In the genomic region with DNA sequence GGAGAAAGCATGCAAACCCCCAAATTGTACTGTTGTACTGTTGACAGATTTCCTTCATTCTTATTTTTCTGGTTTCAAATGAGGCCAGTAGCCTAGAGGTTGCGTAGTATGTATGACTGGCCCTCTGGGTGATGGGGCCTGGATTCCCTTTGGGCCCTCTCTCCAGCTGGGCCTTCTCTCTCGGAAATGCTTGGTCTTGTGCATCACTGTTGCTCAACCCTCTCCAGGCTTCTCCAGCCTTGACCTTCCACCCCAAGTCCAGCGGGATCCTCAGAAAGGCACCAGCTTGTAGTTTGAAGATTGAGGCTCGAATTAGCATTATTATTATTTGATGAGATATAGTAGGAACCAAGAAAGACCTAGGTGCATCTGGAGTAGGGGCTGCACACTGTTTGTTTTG, we compare ENCODE assay signal across 14 cellular contexts.
DNase-seq lines count a peak whose midpoint lies in the region; ATAC-seq, FAIRE-seq and TF ChIP-seq lines count a peak whose summit lies in the region.
"Had no signal": no experiment of that assay in that cellular context is flagged by ENCODE, and none has a peak within 500 bp of the region (broad histone marks: within the 10 kb centered on the region; RNA-seq: fewer than 3 reads in every experiment).

No MANE protein-coding gene starts in this region.

- H3K4me1 ChIP-seq in pancreas (no peaks in the 10 kb centered on the region), upper lobe of right lung (no peaks in the 10 kb centered on the region)

- FAIRE-seq in pancreas (lab: Jason Lieb, UNC): no peak
- FAIRE-seq: GM12878 had no signal

- no peaks in the 10 kb centered on the region for H3K36me3 ChIP-seq in pancreas
- no peaks in the 10 kb centered on the region for H3K36me3 ChIP-seq in upper lobe of right lung
- H3K36me3 ChIP-seq: cardiac muscle cell, thoracic aorta had no signal

- WGBS in pancreas, 2 donors: 91 to 94% methylated on average over 4 of the region's 4 CpGs

- no peaks in the 10 kb centered on the region for H3K9me3 ChIP-seq in pancreas
- H3K9me3 ChIP-seq in upper lobe of right lung: no peaks in the 10 kb centered on the region
- H3K9me3 ChIP-seq: thoracic aorta had no signal

- no peaks in the 10 kb centered on the region for H3K27me3 ChIP-seq in pancreas
- no peaks in the 10 kb centered on the region for H3K27me3 ChIP-seq in upper lobe of right lung
- H3K27me3 ChIP-seq: cardiac muscle cell had no signal

- TF ChIP-seq CTCF in choroid plexus epithelial cell (conservative IDR thresholded peaks at IDR 0.05; ENCODE audit: low read depth, low read length): no peak
- TF ChIP-seq CTCF in pancreas (IDR thresholded peaks at IDR 0.05): no peak
- no peak for TF ChIP-seq CTCF in upper lobe of right lung (IDR thresholded peaks at IDR 0.05)

- intact Hi-C loops in cardiac septum (cut with DNase I) (loop anchor here (5.0 kb wide), 1 partner anchor 152 kb away; no protein-coding TSS in a partner anchor), pancreas (cut with DNase I) (no loop called here), upper lobe of right lung (cut with DNase I) (no loop called here)

- ATAC-seq in pancreas: peak in 3 of 4 donors; percentile 21 to 65 (median 64)
- ATAC-seq in upper lobe of right lung: peak; percentile 65
- ATAC-seq in GM18861 (IDR thresholded peaks at IDR 0.05; ENCODE audit: unreplicated experiment): no peak
- no peak for ATAC-seq in GM21717 (IDR thresholded peaks at IDR 0.05; ENCODE audit: unreplicated experiment)
- ATAC-seq: GM12878 had no signal

- H3K4me3 ChIP-seq in choroid plexus epithelial cell (ENCODE audit: low read depth, low read length) (no peak overlapping the region), pancreas (no peak overlapping the region), upper lobe of right lung (no peak overlapping the region)
- H3K4me3 ChIP-seq: cardiac muscle cell, GM12878, thoracic aorta had no signal

- no peak overlapping the region for H3K27ac ChIP-seq in pancreas
- H3K27ac ChIP-seq in upper lobe of right lung: peak overlapping the region; percentile 47
- H3K27ac ChIP-seq: cardiac muscle cell had no signal

- DNase-seq in choroid plexus epithelial cell (ENCODE audit: low read depth) (peak; percentile 73), cardiac septum (ENCODE audit: low spot score) (peak; percentile 74), pancreas (peak in 2 of 6 donors; percentile 15 to 20), upper lobe of right lung (no peak), AG08395 (ENCODE audit: low spot score) (no peak), GDM1 (lab: John Stamatoyannopoulos, UW) (no peak)
- DNase-seq: activated naive CD4-positive, alpha-beta T cell treated with Interleukin-2 at 50 U/mL for 16 hours; mesendoderm; NCI-H2029 treated with DMSO at 0.1 percent for 48 hours had no signal

Comparison
In these comparisons a context has a peak if more than half of its experiments do, and no peak if none do; other contexts are left out.
1. DNase-seq: peak in choroid plexus epithelial cell (single experiment) and cardiac septum (single experiment); none in upper lobe of right lung (single experiment), AG08395 (single experiment) and GDM1 (single experiment).
2. ATAC-seq: peak in pancreas (3 of 4) and upper lobe of right lung (single experiment); none in GM18861 (single experiment) and GM21717 (single experiment).